ENCODE assay signal across 30 cellular contexts in the genomic region with DNA sequence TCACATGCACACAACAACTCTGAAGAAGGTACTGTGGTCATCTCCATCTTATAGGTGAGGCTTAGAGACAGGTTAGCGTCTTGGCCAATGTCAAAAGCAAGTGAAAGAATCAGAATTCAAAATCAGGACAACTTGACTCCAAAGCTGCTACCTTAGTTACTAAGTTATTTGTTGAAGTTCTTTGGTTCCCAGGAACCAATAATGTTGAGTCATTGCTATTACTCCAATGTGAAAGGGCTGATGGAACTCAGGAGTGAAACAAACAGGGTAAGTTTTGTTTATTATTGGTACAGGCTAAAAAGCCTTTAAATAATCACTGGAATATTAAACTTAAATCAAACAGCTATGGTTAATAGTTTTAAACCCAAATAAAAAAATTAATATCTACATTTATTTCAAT.
"Had no signal": no experiment of that assay in that cellular context is flagged by ENCODE, and none has a peak within 500 bp of the region (broad histone marks: within the 10 kb centered on the region; RNA-seq: fewer than 3 reads in every experiment).

No MANE protein-coding gene starts in this region.

- H3K27me3 ChIP-seq: cardiac muscle cell, hepatocyte, stomach, suprapubic skin, tibial nerve had no signal

- H2AFZ ChIP-seq: hepatocyte, parathyroid adenoma had no signal

- H3K27me3 Mint-ChIP-seq: activated CD4-positive, alpha-beta memory T cell treated with anti-CD3 and anti-CD28 coated beads, Interleukin-2, amount 10 ng/mL, durations not matched to agents 7 days and 5 days; activated CD4-positive, alpha-beta T cell treated with anti-CD3 and anti-CD28 coated beads, Interleukin-2, amount 10 ng/mL, durations not matched to agents 24 days and 14 days; activated naive CD8-positive, alpha-beta T cell treated with anti-CD3 and anti-CD28 coated beads, Interleukin-2, amount 10 ng/mL, durations not matched to agents 7 days and 5 days; dendritic cell treated with granulocyte-macrophage colony-stimulating factor and Interleukin-4, amounts not matched to agents 40 ng/mL and 50 ng/mL, for 4 days; memory B cell; stimulated activated memory B cell treated with anti-CD40 and anti-IgM and Interleukin-4, amounts not matched to agents 10 μg/mL and 1 μg/mL and 100 μg/mL, for 72 hours had no signal

- H3K4me1 Mint-ChIP-seq: activated CD4-positive, alpha-beta memory T cell treated with anti-CD3 and anti-CD28 coated beads, Interleukin-2, amount 10 ng/mL, durations not matched to agents 7 days and 5 days; immature natural killer cell; nephron had no signal

- H3K9me3 Mint-ChIP-seq: activated CD4-positive, alpha-beta memory T cell treated with anti-CD3 and anti-CD28 coated beads, Interleukin-2, amount 10 ng/mL, durations not matched to agents 7 days and 5 days; activated CD4-positive, alpha-beta T cell treated with anti-CD3 and anti-CD28 coated beads, Interleukin-2, amount 10 ng/mL, durations not matched to agents 24 days and 14 days; activated naive CD4-positive, alpha-beta T cell treated with anti-CD3 and anti-CD28 coated beads for 36 hours; activated naive CD8-positive, alpha-beta T cell treated with anti-CD3 and anti-CD28 coated beads, Interleukin-2, amount 10 ng/mL, durations not matched to agents 7 days and 5 days; activated T-cell treated with anti-CD3 and anti-CD28 coated beads, Interleukin-2, amount 50 U/mL, for 72 hours; dendritic cell treated with granulocyte-macrophage colony-stimulating factor and Interleukin-4, amounts not matched to agents 40 ng/mL and 50 ng/mL, for 4 days; immature natural killer cell; memory B cell; nephron; stimulated activated memory B cell treated with anti-CD40 and anti-IgM and Interleukin-4, amounts not matched to agents 10 μg/mL and 1 μg/mL and 100 μg/mL, for 72 hours had no signal

- FAIRE-seq: frontal cortex, small intestine, urothelium cell line had no signal

- H3K27ac ChIP-seq: cardiac muscle cell, hepatocyte, left ventricle myocardium inferior, parathyroid adenoma, stomach, suprapubic skin, tibial nerve had no signal

- H3K36me3 ChIP-seq: cardiac muscle cell, left ventricle myocardium inferior, stomach, suprapubic skin, tibial nerve had no signal

- H3K4me1 ChIP-seq: left ventricle myocardium inferior, parathyroid adenoma, stomach, suprapubic skin, tibial nerve had no signal

- H3K4me3 Mint-ChIP-seq: activated CD4-positive, alpha-beta memory T cell treated with anti-CD3 and anti-CD28 coated beads, Interleukin-2, amount 10 ng/mL, durations not matched to agents 7 days and 5 days; activated CD4-positive, alpha-beta T cell treated with anti-CD3 and anti-CD28 coated beads, Interleukin-2, amount 10 ng/mL, durations not matched to agents 24 days and 14 days; activated naive CD4-positive, alpha-beta T cell treated with anti-CD3 and anti-CD28 coated beads for 36 hours; activated naive CD8-positive, alpha-beta T cell treated with anti-CD3 and anti-CD28 coated beads, Interleukin-2, amount 10 ng/mL, durations not matched to agents 7 days and 5 days; activated T-cell treated with anti-CD3 and anti-CD28 coated beads, Interleukin-2, amount 50 U/mL, for 72 hours; dendritic cell treated with granulocyte-macrophage colony-stimulating factor and Interleukin-4, amounts not matched to agents 40 ng/mL and 50 ng/mL, for 4 days; immature natural killer cell; memory B cell; nephron; stimulated activated memory B cell treated with anti-CD40 and anti-IgM and Interleukin-4, amounts not matched to agents 10 μg/mL and 1 μg/mL and 100 μg/mL, for 72 hours had no signal

- H3K79me2 ChIP-seq: hepatocyte, parathyroid adenoma had no signal

- ATAC-seq: activated CD4-positive, CD25-positive, alpha-beta regulatory T cell treated with anti-CD3 and anti-CD28 coated beads, Interleukin-2, amount 50 U/mL, for 24 hours; activated T-cell treated with anti-CD3 and anti-CD28 coated beads, Interleukin-2, amount 50 U/mL, for 72 hours; esophagus mucosa; sciatic nerve; stimulated activated memory B cell treated with anti-CD40 and anti-IgM and Interleukin-4, amounts not matched to agents 10 μg/mL and 1 μg/mL and 100 μg/mL, for 72 hours had no signal

- H3K9me3 ChIP-seq: left ventricle myocardium inferior, stomach, suprapubic skin, tibial nerve had no signal

- H3K9ac ChIP-seq: parathyroid adenoma had no signal

- H3K27ac Mint-ChIP-seq: activated CD4-positive, alpha-beta memory T cell treated with anti-CD3 and anti-CD28 coated beads, Interleukin-2, amount 10 ng/mL, durations not matched to agents 7 days and 5 days; activated CD4-positive, alpha-beta T cell treated with anti-CD3 and anti-CD28 coated beads, Interleukin-2, amount 10 ng/mL, durations not matched to agents 24 days and 14 days; activated naive CD4-positive, alpha-beta T cell treated with anti-CD3 and anti-CD28 coated beads for 36 hours; activated naive CD8-positive, alpha-beta T cell treated with anti-CD3 and anti-CD28 coated beads, Interleukin-2, amount 10 ng/mL, durations not matched to agents 7 days and 5 days; activated T-cell treated with anti-CD3 and anti-CD28 coated beads, Interleukin-2, amount 50 U/mL, for 72 hours; dendritic cell treated with granulocyte-macrophage colony-stimulating factor and Interleukin-4, amounts not matched to agents 40 ng/mL and 50 ng/mL, for 4 days; immature natural killer cell; memory B cell; nephron; stimulated activated memory B cell treated with anti-CD40 and anti-IgM and Interleukin-4, amounts not matched to agents 10 μg/mL and 1 μg/mL and 100 μg/mL, for 72 hours had no signal

- H3K4me2 ChIP-seq: hepatocyte had no signal

- DNase-seq: activated CD4-positive, alpha-beta memory T cell treated with anti-CD3 and anti-CD28 coated beads, Interleukin-2, amount 10 ng/mL, durations not matched to agents 7 days and 5 days; activated CD4-positive, alpha-beta T cell treated with anti-CD3 and anti-CD28 coated beads, Interleukin-2, amount 10 ng/mL, durations not matched to agents 24 days and 14 days; activated effector memory CD4-positive, alpha-beta T cell treated with Interleukin-2 at 50 U/mL for 16 hours; activated naive CD4-positive, alpha-beta T cell treated with anti-CD3 and anti-CD28 coated beads for 36 hours; activated naive CD8-positive, alpha-beta T cell treated with anti-CD3 and anti-CD28 coated beads, Interleukin-2, amount 10 ng/mL, durations not matched to agents 7 days and 5 days; activated T-cell treated with anti-CD3 and anti-CD28 coated beads, Interleukin-2, amount 50 U/mL, for 72 hours; amygdala; effector CD8-positive, alpha-beta T cell; glutamatergic neuron; immature natural killer cell; kidney glomerular epithelial cell; left ventricle myocardium inferior; nucleus accumbens; small intestine; stimulated activated CD4-positive, alpha-beta T cell treated with anti-CD3 and anti-CD28 coated beads, Interleukin-2, amount 100 ng/mL, for 24 hours; stomach had no signal

- H3K4me3 ChIP-seq: cardiac muscle cell, hepatocyte, left ventricle myocardium inferior, stomach, suprapubic skin, tibial nerve had no signal

- H3K36me3 Mint-ChIP-seq: activated naive CD8-positive, alpha-beta T cell treated with anti-CD3 and anti-CD28 coated beads, Interleukin-2, amount 10 ng/mL, durations not matched to agents 7 days and 5 days had no signal
